Comparison of ENCODE assay signal across 1 cellular context in genomic region chr6:166318649-166319600, GRCh38.
TF ChIP-seq lines count a peak whose summit lies in the region.

No MANE protein-coding gene starts in this region.

TF ChIP-seq in HEK293, 187 proteins besides CTCF, POLR2A, EP300 and RAD21 (continued from another document):
- TF ChIP-seq ZNF629 (tag by site-specific recombination; IDR thresholded peaks at IDR 0.05) (no peak), ZNF664 (tag by site-specific recombination; IDR thresholded peaks at IDR 0.05) (no peak), ZNF335 (tag by site-specific recombination; conservative IDR thresholded peaks at IDR 0.05) (no peak)
